17 cellular contexts compared by ENCODE assay signal in genomic region chr7:16694806-16695205, GRCh38. TPM values are rescaled to one million over a fixed set of nuclear protein-coding genes. Genes with fewer than 3 reads are reported as not detected.
A peak's percentile ranks its signal among the peaks of the same experiment; 100 is the strongest.
DNase-seq lines count a peak whose midpoint lies in the region; ATAC-seq and TF ChIP-seq lines count a peak whose summit lies in the region.
"Had no signal": no experiment of that assay in that cellular context is flagged by ENCODE, and none has a peak within 500 bp of the region (broad histone marks: within the 10 kb centered on the region; RNA-seq: fewer than 3 reads in every experiment).

No MANE protein-coding gene starts in this region.

- no peak for DNase-seq in activated CD8-positive, alpha-beta memory T cell treated with anti-CD3 and anti-CD28 coated beads, Interleukin-2, amount 10 ng/mL, durations not matched to agents 7 days and 5 days
- DNase-seq in activated CD8-positive, alpha-beta memory T cell treated with anti-CD3 and anti-CD28 coated beads for 24 hours = no peak
- DNase-seq in astrocyte of the hippocampus (ENCODE audit: low read depth, low spot score) (peak; percentile 48), nephron progenitor cell (no peak), type B pancreatic cell (ENCODE audit: extremely low spot score, unreplicated experiment) (no peak), Kasumi-1 (lab: John Stamatoyannopoulos, UW) (no peak)
- DNase-seq: CD8-positive, alpha-beta memory T cell; DMS79; GOT3 had no signal

- peaks cover 0 to 13% (median 0%) of the 10 kb centered on the region in 3 donors for H3K4me1 ChIP-seq in gastroesophageal sphincter
- H3K4me1 ChIP-seq: BLaER1 had no signal

- H3K9me3 Mint-ChIP-seq in activated CD8-positive, alpha-beta memory T cell treated with anti-CD3 and anti-CD28 coated beads, Interleukin-2, amount 10 ng/mL, durations not matched to agents 7 days and 5 days (ENCODE audit: low read depth) = no peaks in the 10 kb centered on the region
- no peaks in the 10 kb centered on the region for H3K9me3 Mint-ChIP-seq in nephron progenitor cell
- no peaks in the 10 kb centered on the region for H3K9me3 Mint-ChIP-seq in type B pancreatic cell
- H3K9me3 Mint-ChIP-seq: CD8-positive, alpha-beta memory T cell; IgD-negative memory B cell had no signal

- no peak for ATAC-seq in activated CD8-positive, alpha-beta memory T cell treated with anti-CD3 and anti-CD28 coated beads, Interleukin-2, amount 10 ng/mL, durations not matched to agents 7 days and 5 days
- ATAC-seq in GM18517 (IDR thresholded peaks at IDR 0.05; ENCODE audit: unreplicated experiment) (no peak), gastroesophageal sphincter (no peak)

- H3K27me3 ChIP-seq in gastroesophageal sphincter = no peaks in the 10 kb centered on the region
- H3K27me3 ChIP-seq: BLaER1 had no signal

- H3K4me3 Mint-ChIP-seq in activated CD8-positive, alpha-beta memory T cell treated with anti-CD3 and anti-CD28 coated beads, Interleukin-2, amount 10 ng/mL, durations not matched to agents 7 days and 5 days = no peak overlapping the region
- H3K4me3 Mint-ChIP-seq in nephron progenitor cell (no peak overlapping the region), type B pancreatic cell (no peak overlapping the region)
- H3K4me3 Mint-ChIP-seq: CD8-positive, alpha-beta memory T cell had no signal

- 80% methylated on average over 2 to 6 of the region's 6 CpGs for WGBS in gastroesophageal sphincter (ENCODE audit: low coverage in 1 of 2), 2 donors

- no peaks in the 10 kb centered on the region for H3K4me1 Mint-ChIP-seq in activated CD8-positive, alpha-beta memory T cell treated with anti-CD3 and anti-CD28 coated beads, Interleukin-2, amount 10 ng/mL, durations not matched to agents 7 days and 5 days
- H3K4me1 Mint-ChIP-seq in nephron progenitor cell (no peaks in the 10 kb centered on the region), type B pancreatic cell (ENCODE audit: unreplicated experiment) (peaks cover 6% of the 10 kb centered on the region)
- H3K4me1 Mint-ChIP-seq: CD8-positive, alpha-beta memory T cell; IgD-negative memory B cell had no signal

- peak overlapping the region; percentile 49 for H3K27ac Mint-ChIP-seq in activated CD8-positive, alpha-beta memory T cell treated with anti-CD3 and anti-CD28 coated beads, Interleukin-2, amount 10 ng/mL, durations not matched to agents 7 days and 5 days
- peak overlapping the region; percentile 34 for H3K27ac Mint-ChIP-seq in nephron progenitor cell
- H3K27ac Mint-ChIP-seq in type B pancreatic cell = peak overlapping the region; percentile 6
- H3K27ac Mint-ChIP-seq: IgD-negative memory B cell had no signal

- TF ChIP-seq EP300 in gastroesophageal sphincter (IDR thresholded peaks at IDR 0.05) = no peak

- H3K36me3 Mint-ChIP-seq in activated CD8-positive, alpha-beta memory T cell treated with anti-CD3 and anti-CD28 coated beads, Interleukin-2, amount 10 ng/mL, durations not matched to agents 7 days and 5 days = peaks cover 53% of the 10 kb centered on the region
- H3K36me3 Mint-ChIP-seq in nephron progenitor cell (ENCODE audit: low read depth) (peaks cover 90% of the 10 kb centered on the region), type B pancreatic cell (peaks cover 49% of the 10 kb centered on the region)

- CTCF ChIA-PET in activated CD8-positive, alpha-beta memory T cell treated with anti-CD3 and anti-CD28 coated beads, Interleukin-2, amount 10 ng/mL, durations not matched to agents 7 days and 5 days (lab: Charles Lee) = interaction anchor here (0.8 to 1.4 kb wide), 5 partner anchors 10 to 225 kb away, joined by 3 to 6 read pairs (median 3); no protein-coding TSS in a partner anchor

- H3K9me3 ChIP-seq in gastroesophageal sphincter = no peaks in the 10 kb centered on the region
- H3K9me3 ChIP-seq: BLaER1, HAP-1 had no signal

- H3K27me3 Mint-ChIP-seq in activated CD8-positive, alpha-beta memory T cell treated with anti-CD3 and anti-CD28 coated beads, Interleukin-2, amount 10 ng/mL, durations not matched to agents 7 days and 5 days = no peaks in the 10 kb centered on the region
- no peaks in the 10 kb centered on the region for H3K27me3 Mint-ChIP-seq in nephron progenitor cell (ENCODE audit: low read depth, poor library complexity)
- no peaks in the 10 kb centered on the region for H3K27me3 Mint-ChIP-seq in type B pancreatic cell
- H3K27me3 Mint-ChIP-seq: CD8-positive, alpha-beta memory T cell; IgD-negative memory B cell had no signal

- TF ChIP-seq POLR2A in gastroesophageal sphincter (IDR thresholded peaks at IDR 0.05) = no peak

- TF ChIP-seq CTCF in nephron progenitor cell (IDR thresholded peaks at IDR 0.05) (no peak), type B pancreatic cell (conservative IDR thresholded peaks at IDR 0.05) (no peak), gastroesophageal sphincter (IDR thresholded peaks at IDR 0.05) (no peak)

- H3K36me3 ChIP-seq in gastroesophageal sphincter = peaks cover 0 to 97% of the 10 kb centered on the region in 2 donors

- no peak overlapping the region for H3K4me3 ChIP-seq in gastroesophageal sphincter
- H3K4me3 ChIP-seq: BLaER1, GM12878, HAP-1 had no signal

- H3K27ac ChIP-seq in gastroesophageal sphincter = no peak overlapping the region
- H3K27ac ChIP-seq: 22Rv1, BLaER1 had no signal

RNA-seq across cellular contexts. Expression of gene BZW2, which starts 48.8 kb away (rescaled TPM):
- total RNA-seq in activated CD8-positive, alpha-beta memory T cell treated with anti-CD3 and anti-CD28 coated beads, Interleukin-2, amount 10 ng/mL, durations not matched to agents 7 days and 5 days = 10 to 100 TPM; 49.9 to 72.1 TPM
- total RNA-seq in type B pancreatic cell (ENCODE audit: low replicate concordance) (73.3 and 89.8 TPM in 2 replicates), gastroesophageal sphincter (10 to 100 TPM; 43.6 to 82.4 (median 64.8) TPM)

RNA-seq across cellular contexts. Expression of gene ANKMY2, which starts 49.3 kb away (rescaled TPM):
- 10 to 100 TPM; 11.5 to 13.1 TPM for total RNA-seq in activated CD8-positive, alpha-beta memory T cell treated with anti-CD3 and anti-CD28 coated beads, Interleukin-2, amount 10 ng/mL, durations not matched to agents 7 days and 5 days
- total RNA-seq in type B pancreatic cell (ENCODE audit: low replicate concordance) (15.2 and 21.5 TPM in 2 replicates), gastroesophageal sphincter (10 to 100 TPM; 13.2 to 37.9 (median 25.3) TPM)

RNA-seq across cellular contexts. Expression of gene TSPAN13, which starts 58.7 kb away (rescaled TPM):
- total RNA-seq in activated CD8-positive, alpha-beta memory T cell treated with anti-CD3 and anti-CD28 coated beads, Interleukin-2, amount 10 ng/mL, durations not matched to agents 7 days and 5 days = 1 to 10 TPM in 1 of 2 experiments, under 1 TPM in 1; 0.41 to 2.7 TPM
- total RNA-seq in type B pancreatic cell (ENCODE audit: low replicate concordance) (65.1 and 99.5 TPM in 2 replicates), gastroesophageal sphincter (10 to 100 TPM in 1 of 4 donors, 1 to 10 TPM in 3; 2.5 to 13.3 (median 6.4) TPM)
- total RNA-seq: G401 had no signal
